ENCODE assay signal across 19 cellular contexts in genomic region chr4:104826171-104826570, GRCh38.
"Had no signal": no experiment of that assay in that cellular context is flagged by ENCODE, and none has a peak within 500 bp of the region (broad histone marks: within the 10 kb centered on the region; RNA-seq: fewer than 3 reads in every experiment).

No MANE protein-coding gene starts in this region.

- H3K4me2 ChIP-seq: smooth muscle cell had no signal

- H3K27ac ChIP-seq: esophagus squamous epithelium, ovary, right lobe of liver, stomach, WERI-Rb-1 had no signal

- DNase-seq: activated CD4-positive, alpha-beta T cell treated with anti-CD3 and anti-CD28 coated beads for 1 hour; activated CD8-positive, alpha-beta memory T cell treated with anti-CD3 and anti-CD28 coated beads for 24 hours; activated CD8-positive, alpha-beta memory T cell treated with anti-CD3 and anti-CD28 coated beads, Interleukin-2, amount 50 U/mL, for 48 hours; activated effector memory CD4-positive, alpha-beta T cell treated with anti-CD3 and anti-CD28 coated beads, Interleukin-2, amount 50 U/mL, for 16 hours; activated naive CD4-positive, alpha-beta T cell treated with anti-CD3 and anti-CD28 coated beads, Interleukin-2, amount 50 U/mL, for 16 hours; activated T-cell treated with anti-CD3 and anti-CD28 coated beads, Interleukin-2, amount 50 U/mL, for 72 hours; aorta; cerebellar nuclear complex; cortex of kidney; effector CD4-positive, alpha-beta T cell; esophagus squamous epithelium; natural killer cell; ovary; right lobe of liver; stimulated activated CD4-positive, alpha-beta T cell treated with anti-CD3 and anti-CD28 coated beads, Interleukin-4, amount 100 ng/mL, for 1 hour; stomach; WERI-Rb-1 had no signal

- H3K4me1 ChIP-seq: esophagus squamous epithelium, right lobe of liver, stomach had no signal

- ATAC-seq: activated T-cell treated with anti-CD3 and anti-CD28 coated beads, Interleukin-2, amount 50 U/mL, for 72 hours; natural killer cell; right lobe of liver; stimulated activated effector memory CD8-positive, alpha-beta T cell treated with anti-CD3 and anti-CD28 coated beads, Interleukin-12 subunit alpha, Interleukin-12 subunit beta, amount 100 ng/mL, for 72 hours had no signal

- H3K4me3 ChIP-seq: esophagus squamous epithelium, ovary, right lobe of liver, smooth muscle cell, stomach had no signal

- H3K27me3 ChIP-seq: esophagus squamous epithelium, ovary, right lobe of liver, stomach had no signal

- H3K36me3 ChIP-seq: esophagus squamous epithelium, ovary, right lobe of liver, stomach, WERI-Rb-1 had no signal

- H3K9me3 ChIP-seq: esophagus squamous epithelium, ovary, right lobe of liver, stomach had no signal
